ENCODE assay signal across 8 cellular contexts in the genomic region with DNA sequence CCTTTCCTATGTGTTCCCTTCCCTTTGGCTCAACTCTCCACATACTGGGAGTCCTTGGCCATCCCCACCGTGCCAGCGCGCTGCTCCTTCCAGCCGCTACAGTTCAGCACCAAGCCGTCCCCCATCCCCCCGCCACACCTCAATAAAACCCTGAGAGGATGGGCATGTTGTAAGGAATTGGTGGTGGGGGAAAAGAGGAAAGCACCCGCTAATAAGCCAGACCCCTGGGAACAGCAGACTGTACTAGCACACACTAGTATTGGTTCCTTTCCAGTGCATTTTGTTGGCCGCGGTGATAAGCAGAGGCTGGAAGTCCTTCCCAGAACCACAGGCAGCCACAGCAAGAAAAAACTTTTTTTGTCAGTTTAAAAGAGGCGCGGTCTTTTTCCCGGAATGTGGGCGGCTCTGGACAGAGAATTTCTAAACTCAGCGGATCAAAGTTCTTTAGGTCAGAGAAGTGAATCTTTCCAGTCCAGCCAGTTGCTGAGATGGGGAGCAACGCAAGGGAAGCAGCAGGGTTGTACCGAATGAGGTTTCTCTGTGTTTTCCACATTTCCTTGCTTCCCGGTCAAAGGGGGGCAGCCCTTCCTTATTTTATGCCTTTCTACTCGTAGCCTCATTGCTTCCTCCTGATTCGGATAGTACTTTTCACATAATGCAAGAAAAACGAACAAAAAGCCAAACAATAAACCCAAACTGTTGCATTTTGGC. TPM values are rescaled to one million over a fixed set of nuclear protein-coding genes. Genes with fewer than 3 reads are reported as not detected.
A peak's percentile ranks its signal among the peaks of the same experiment; 100 is the strongest.
DNase-seq lines count a peak whose midpoint lies in the region; ATAC-seq and TF ChIP-seq lines count a peak whose summit lies in the region.

No MANE protein-coding gene starts in this region.

- POLR2A ChIA-PET in CD8-positive, alpha-beta T cell (lab: Charles Lee), result no interaction called here

- DNase-seq in CD8-positive, alpha-beta T cell, result no peak
- DNase-seq in SK-MEL-5 (ENCODE audit: low read depth, low spot score), result peak; percentile 27
- peak; percentile 21 for DNase-seq in fibroblast of the conjunctiva (ENCODE audit: low read depth)
- no peak for DNase-seq in effector CD8-positive, alpha-beta T cell (lab: John Stamatoyannopoulos, UW)
- no peak for DNase-seq in GM20000 (ENCODE audit: low spot score)

- H3K4me3 Mint-ChIP-seq in CD8-positive, alpha-beta T cell, result peak overlapping the region; percentile 81

- in situ Hi-C loops in SK-MEL-5 (cut with HindIII; ENCODE audit: low pct_unique_long_range_greater_than_20kb, low sequenced_read_pairs), result no loop called here

- H3K27me3 Mint-ChIP-seq in CD8-positive, alpha-beta T cell (ENCODE audit: low read depth), result peaks cover 38% of the 10 kb centered on the region

- H3K36me3 ChIP-seq in CD8-positive, alpha-beta T cell (ENCODE audit: insufficient read depth, low read length), result no peaks in the 10 kb centered on the region
- no peaks in the 10 kb centered on the region for H3K36me3 ChIP-seq in parathyroid adenoma (ENCODE audit: control insufficient read depth, insufficient read depth, low read length)

- H3K27ac ChIP-seq in CD8-positive, alpha-beta T cell (ENCODE audit: low read depth, low read length), result no peak overlapping the region
- H3K27ac ChIP-seq in parathyroid adenoma, result no peak overlapping the region

- H3K79me2 ChIP-seq in parathyroid adenoma, result no peaks in the 10 kb centered on the region

- no peaks in the 10 kb centered on the region for H3K4me1 ChIP-seq in CD8-positive, alpha-beta T cell (ENCODE audit: insufficient read depth, low read length)
- peaks cover 2% of the 10 kb centered on the region for H3K4me1 ChIP-seq in parathyroid adenoma

- H3K9me3 Mint-ChIP-seq in CD8-positive, alpha-beta T cell, result no peaks in the 10 kb centered on the region

- H3K36me3 Mint-ChIP-seq in CD8-positive, alpha-beta T cell, result no peaks in the 10 kb centered on the region

- H3K27me3 ChIP-seq in CD8-positive, alpha-beta T cell (ENCODE audit: insufficient read depth, low read length), result peaks cover 10% of the 10 kb centered on the region
- no peaks in the 10 kb centered on the region for H3K27me3 ChIP-seq in parathyroid adenoma (ENCODE audit: control insufficient read depth, insufficient read depth, low read length)

- no peak overlapping the region for H3K27ac Mint-ChIP-seq in CD8-positive, alpha-beta T cell

- no peak overlapping the region for H3K4me3 ChIP-seq in CD8-positive, alpha-beta T cell (ENCODE audit: low read depth, low read length)
- peak overlapping the region; percentile 36 for H3K4me3 ChIP-seq in parathyroid adenoma (ENCODE audit: low read depth, low read length)

- H3K9me3 ChIP-seq in CD8-positive, alpha-beta T cell (ENCODE audit: low read length), result no peaks in the 10 kb centered on the region
- no peaks in the 10 kb centered on the region for H3K9me3 ChIP-seq in parathyroid adenoma (ENCODE audit: control insufficient read depth, low read length)

- intact Hi-C loops in CD8-positive, alpha-beta T cell (cut with DNase I, micrococcal nuclease), result no loop called here

- peak overlapping the region; percentile 56 for H3K4me2 ChIP-seq in parathyroid adenoma (ENCODE audit: low read length)

- peaks cover 18% of the 10 kb centered on the region for H3K4me1 Mint-ChIP-seq in CD8-positive, alpha-beta T cell (ENCODE audit: low read depth)

- no peak for ATAC-seq in CD8-positive, alpha-beta T cell
- ATAC-seq in GM19324 (IDR thresholded peaks at IDR 0.05; ENCODE audit: low FRiP score, unreplicated experiment), result no peak
- ATAC-seq in GM18519 (IDR thresholded peaks at IDR 0.05; ENCODE audit: low FRiP score, unreplicated experiment), result no peak

- TF ChIP-seq CTCF in CD8-positive, alpha-beta T cell (IDR thresholded peaks at IDR 0.05), result no peak
- TF ChIP-seq CTCF in parathyroid adenoma (IDR thresholded peaks at IDR 0.05) (no peak), GM20000 (IDR thresholded peaks at IDR 0.05; ENCODE audit: extremely low read depth, missing control alignments) (no peak)

- CTCF ChIA-PET in CD8-positive, alpha-beta T cell (lab: Charles Lee), result no interaction called here

- H3K9ac ChIP-seq in parathyroid adenoma, result no peak overlapping the region

- peak overlapping the region; percentile 17 for H2AFZ ChIP-seq in parathyroid adenoma

RNA-seq across cellular contexts. Expression of gene CHSY3, which starts 2.1 kb away (rescaled TPM):
- total RNA-seq in CD8-positive, alpha-beta T cell, result not detected
- 7.5 and 7.8 TPM in 2 replicates for total RNA-seq in SK-MEL-5 (2014; rRNA removed; shearing (Covaris generic))
- 3.2 and 4.3 TPM in 2 replicates for polyA plus RNA-seq in SK-MEL-5 (2015; cell fraction: cytosol; rRNA removed)
- 1.1 and 1.7 TPM in 2 replicates for polyA plus RNA-seq in SK-MEL-5 (2015; cell fraction: nucleus; rRNA removed)

Comparison
In these comparisons a context has a peak if more than half of its experiments do, and no peak if none do; other contexts are left out.
1. DNase-seq: peak in SK-MEL-5 (single experiment) and fibroblast of the conjunctiva (single experiment); none in CD8-positive, alpha-beta T cell (0 of 7), effector CD8-positive, alpha-beta T cell (single experiment) and GM20000 (single experiment).